8 cellular contexts compared by ENCODE assay signal in the genomic region with DNA sequence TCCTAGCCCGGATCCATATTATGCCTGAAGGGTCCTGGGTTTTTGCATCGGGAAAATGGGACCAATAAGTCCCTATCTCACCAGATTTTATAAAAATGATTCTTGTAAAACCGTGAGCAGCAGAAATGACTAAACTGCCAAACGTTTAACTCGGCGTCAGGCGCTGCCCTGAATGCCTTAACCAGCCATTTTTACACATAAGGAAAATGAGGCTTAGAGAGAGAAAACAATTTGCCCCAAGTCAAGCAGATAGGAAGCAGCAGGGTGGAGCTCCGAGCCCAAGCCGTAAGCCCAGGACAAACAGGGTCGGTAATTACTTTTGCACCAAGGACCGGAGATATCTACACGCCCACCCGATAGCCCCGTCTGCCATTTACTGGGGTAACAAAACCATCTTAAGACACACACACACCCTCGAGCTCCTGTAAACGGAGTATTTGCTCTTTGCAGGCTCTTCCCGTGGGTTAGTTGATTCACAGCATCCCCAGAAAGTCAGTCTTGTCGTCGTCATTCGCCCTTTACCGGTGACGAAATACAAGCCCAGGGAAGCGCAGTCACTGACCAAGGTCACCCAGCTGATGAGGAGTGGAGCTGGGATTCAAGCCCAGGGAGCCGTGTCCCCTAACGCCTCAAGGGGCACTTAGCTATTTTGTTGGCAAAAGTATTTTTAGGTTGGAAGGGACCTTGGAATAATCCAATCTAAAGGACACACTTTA. TPM values are rescaled to one million over a fixed set of nuclear protein-coding genes. Genes with fewer than 3 reads are reported as not detected.
DNase-seq lines count a peak whose midpoint lies in the region; ATAC-seq and TF ChIP-seq lines count a peak whose summit lies in the region.

No MANE protein-coding gene starts in this region.

- H3K27me3 ChIP-seq in heart right ventricle (no peaks in the 10 kb centered on the region), PC-9 (ENCODE audit: insufficient read depth, low read depth) (no peaks in the 10 kb centered on the region), aorta (ENCODE audit: control insufficient read depth in 1 of 2, insufficient read depth in 2 of 2, low read length in 1 of 2) (no peaks in the 10 kb centered on the region)

- H3F3A ChIP-seq in PC-9 (ENCODE audit: insufficient read depth, low read depth) = peaks cover 23% of the 10 kb centered on the region; the same call in 1 of the 2 replicates

- peaks cover 21% of the 10 kb centered on the region for H3K79me2 ChIP-seq in PC-9 (ENCODE audit: low read depth)

- peak overlapping the region; percentile 94 for H2AFZ ChIP-seq in PC-9

- POLR2A ChIA-PET in PC-9 (lab: Charles Lee; ENCODE audit: unreplicated experiment) = interaction anchor here (0.6 to 1.2 kb wide), 4 partner anchors 9 to 159 kb away, joined by 3 to 7 read pairs (median 6); no protein-coding TSS in a partner anchor

- BruUV-seq in PC-9 (replicated peaks; lab: Mats Ljungman, UMichigan) = TSS peak; percentile 82

- ATAC-seq in heart right ventricle = peak in 2 of 8 donors; percentile 23 to 29
- ATAC-seq in Right ventricle myocardium superior (ENCODE audit: poor library complexity) = no peak
- no peak for ATAC-seq in aorta (ENCODE audit: low FRiP score)
- ATAC-seq in HG02981 (IDR thresholded peaks at IDR 0.05; ENCODE audit: unreplicated experiment) = no peak

- no peaks in the 10 kb centered on the region for H3K9me2 ChIP-seq in PC-9 (ENCODE audit: insufficient read depth)

- H3K27ac ChIP-seq in heart right ventricle = peak overlapping the region in 9 of 10 donors; percentile 73 to 93 (median 90)
- H3K27ac ChIP-seq in PC-9 = peak overlapping the region; percentile 61
- peak overlapping the region; percentile 41 for H3K27ac ChIP-seq in cingulate gyrus (ENCODE audit: low read depth, low read length)
- H3K27ac ChIP-seq in aorta (ENCODE audit: low read depth in 1 of 2, low read length in 2 of 2) = peak overlapping the region; percentile 31 to 64

- H3K36me3 ChIP-seq in heart right ventricle (peaks cover 0 to 27% (median 11%) of the 10 kb centered on the region in 9 donors), PC-9 (ENCODE audit: low read depth) (no peaks in the 10 kb centered on the region), aorta (ENCODE audit: control insufficient read depth in 1 of 2, insufficient read depth in 2 of 2, low read length in 1 of 2) (peaks cover 0 to 2% of the 10 kb centered on the region in 2 donors)

- CTCF ChIA-PET in PC-9 (lab: Charles Lee) = interaction anchor here (0.5 to 0.6 kb wide), 2 partner anchors 25 to 117 kb away, joined by 3 to 5 read pairs; no protein-coding TSS in a partner anchor

- intact Hi-C loops in heart right ventricle (cut with DNase I) (no loop called here), Right ventricle myocardium superior (cut with DNase I) (no loop called here), PC-9 (cut with micrococcal nuclease; ENCODE audit: unreplicated experiment) (no loop called here), aorta (cut with DNase I) (no loop called here)

- H3K4me1 ChIP-seq in heart right ventricle = peaks cover 0 to 38% (median 22%) of the 10 kb centered on the region in 9 donors
- H3K4me1 ChIP-seq in PC-9 (replicated peaks; ENCODE audit: insufficient read depth) = peaks cover 11% of the 10 kb centered on the region
- H3K4me1 ChIP-seq in aorta (ENCODE audit: control insufficient read depth in 1 of 2, insufficient read depth in 2 of 2, low read length in 2 of 2) = peaks cover 0 to 2% of the 10 kb centered on the region in 2 donors

- DNase-seq in heart right ventricle = no peak
- DNase-seq in Right ventricle myocardium superior = no peak
- peak in 1 of 2 experiments; percentile 36 for DNase-seq in PC-9
- DNase-seq in midbrain (lab: John Stamatoyannopoulos, UW) = peak; percentile 28
- DNase-seq in aorta = no peak
- no peak for DNase-seq in NCI-H1092 (lab: John Stamatoyannopoulos, UW)

- peak overlapping the region; percentile 60 to 99 (median 79) for H3K4me3 ChIP-seq in heart right ventricle
- peak overlapping the region; percentile 94 for H3K4me3 ChIP-seq in PC-9
- peak overlapping the region; percentile 56 to 62 for H3K4me3 ChIP-seq in aorta (ENCODE audit: low read length in 2 of 2)

- no peaks in the 10 kb centered on the region for H4K20me1 ChIP-seq in PC-9 (ENCODE audit: insufficient read depth)

- peak overlapping the region; percentile 83 for H3K4me2 ChIP-seq in PC-9

- H3K9me3 ChIP-seq in heart right ventricle (peaks cover 0 to 9% (median 0%) of the 10 kb centered on the region in 11 donors), PC-9 (ENCODE audit: insufficient read depth, low read depth) (no peaks in the 10 kb centered on the region), aorta (ENCODE audit: control insufficient read depth, low read length) (no peaks in the 10 kb centered on the region)

- TF ChIP-seq CTCF in heart right ventricle (IDR thresholded peaks at IDR 0.05) (no peak), PC-9 (conservative IDR thresholded peaks at IDR 0.05) (no peak)

- WGBS in heart right ventricle, 2 donors = 2% methylated on average over 25 of the region's 25 CpGs
- whole genome bisulfite sequencing in aorta, 2 donors = 2% methylated on average over 25 of the region's 25 CpGs

RNA-seq across cellular contexts. Expression of gene MRI1, which starts 16.0 kb away (rescaled TPM):
- total RNA-seq in heart right ventricle (10 to 100 TPM in 9 of 10 donors, 1 to 10 TPM in 1; 9.9 to 18.7 (median 13.0) TPM), Right ventricle myocardium superior (15.2 TPM), PC-9 (2021) (30.1 and 33.8 TPM in 2 replicates), aorta (10 to 100 TPM; 25.5 to 44.6 TPM)
- polyA plus RNA-seq in heart right ventricle (10 to 100 TPM; 12.5 to 17.0 TPM), aorta (10 to 100 TPM in 1 of 2 donors, 1 to 10 TPM in 1; 5.8 to 66.5 TPM)

RNA-seq across cellular contexts. Expression of gene C19orf53, which starts 25.9 kb away (rescaled TPM):
- total RNA-seq in heart right ventricle (100 to 1,000 TPM in 2 of 10 donors, 10 to 100 TPM in 8; 80.5 to 101 (median 90.3) TPM), Right ventricle myocardium superior (88.1 TPM), PC-9 (2021) (99.4 and 121 TPM in 2 replicates), aorta (10 to 100 TPM; 57.8 to 58.1 TPM)
- polyA plus RNA-seq in heart right ventricle (100 to 1,000 TPM; 231 to 389 TPM), aorta (100 to 1,000 TPM; 107 to 172 TPM)

RNA-seq across cellular contexts. Expression of gene ZSWIM4, which starts 46.9 kb away (rescaled TPM):
- total RNA-seq in heart right ventricle (1 to 10 TPM; 2.1 to 7.1 (median 3.0) TPM), Right ventricle myocardium superior (2.7 TPM), PC-9 (2021) (15.2 and 15.8 TPM in 2 replicates), aorta (10 to 100 TPM; 11.2 to 12.1 TPM)
- polyA plus RNA-seq in heart right ventricle (1 to 10 TPM; 1.2 to 1.5 TPM), aorta (1 to 10 TPM; 2.5 to 3.1 TPM)
